Comparison of ENCODE assay signal across 24 cellular contexts in genomic region chr1:35893051-35893879, GRCh38. TPM values are rescaled to one million over a fixed set of nuclear protein-coding genes. Genes with fewer than 3 reads are reported as not detected.
DNase-seq lines count a peak whose midpoint lies in the region; ATAC-seq, FAIRE-seq and TF ChIP-seq lines count a peak whose summit lies in the region.
"Had no signal": no experiment of that assay in that cellular context is flagged by ENCODE, and none has a peak within 500 bp of the region (broad histone marks: within the 10 kb centered on the region; RNA-seq: fewer than 3 reads in every experiment).

No MANE protein-coding gene starts in this region.

- H3K27ac ChIP-seq in mesodermal cell (ENCODE audit: low read depth, low read length, severe bottlenecking) (peak overlapping the region; percentile 62), upper lobe of right lung (no peak overlapping the region)
- H3K27ac ChIP-seq: colonic mucosa, esophagus squamous epithelium, prostate gland had no signal

- no peak overlapping the region for H3K4me3 Mint-ChIP-seq in activated T-helper 17 cell treated with anti-CD3 and anti-CD28 coated beads, Interleukin-2, amount 50 U/mL, for 72 hours
- H3K4me3 Mint-ChIP-seq: CD8-positive, alpha-beta T cell; endodermal cell; T-helper 1 cell treated with Interleukin-12 subunit alpha and Interleukin-12 subunit beta and Interleukin-4 antibody, amounts not matched to agents 30 μg/mL and 1 μg/mL, for 36 hours had no signal

- H3K4me3 ChIP-seq in mesodermal cell (ENCODE audit: extremely low read depth, insufficient read depth, low read length, poor library complexity, severe bottlenecking) (no peak overlapping the region), upper lobe of right lung (no peak overlapping the region)
- H3K4me3 ChIP-seq: colonic mucosa, esophagus squamous epithelium, prostate gland, skin epidermis had no signal

- H3K9me3 Mint-ChIP-seq in activated T-helper 17 cell treated with anti-CD3 and anti-CD28 coated beads, Interleukin-2, amount 50 U/mL, for 72 hours: no peaks in the 10 kb centered on the region
- H3K9me3 Mint-ChIP-seq: CD8-positive, alpha-beta T cell; endodermal cell; T-helper 1 cell treated with Interleukin-12 subunit alpha and Interleukin-12 subunit beta and Interleukin-4 antibody, amounts not matched to agents 30 μg/mL and 1 μg/mL, for 36 hours had no signal

- ATAC-seq in activated T-helper 17 cell treated with anti-CD3 and anti-CD28 coated beads, Interleukin-2, amount 50 U/mL, for 72 hours (replicated peaks): no peak
- ATAC-seq in upper lobe of right lung: peak; percentile 9
- no peak for ATAC-seq in GM19463 (IDR thresholded peaks at IDR 0.05; ENCODE audit: unreplicated experiment)
- ATAC-seq: CD8-positive, alpha-beta T cell; HCT116 had no signal

- FAIRE-seq in HTR-8/SVneo (lab: Jason Lieb, UNC): peak; percentile 44
- FAIRE-seq: frontal cortex had no signal

- H3K4me1 Mint-ChIP-seq in activated T-helper 17 cell treated with anti-CD3 and anti-CD28 coated beads, Interleukin-2, amount 50 U/mL, for 72 hours: no peaks in the 10 kb centered on the region
- H3K4me1 Mint-ChIP-seq: endodermal cell had no signal

- DNase-seq in HTR-8/SVneo (ENCODE audit: insufficient read length, low spot score) (no peak), upper lobe of right lung (no peak), amygdala (lab: John Stamatoyannopoulos, UW) (no peak), NCI-H2196 (lab: John Stamatoyannopoulos, UW; ENCODE audit: unreplicated experiment) (no peak)
- DNase-seq: activated naive CD4-positive, alpha-beta T cell treated with Interleukin-2 at 50 U/mL for 16 hours; activated T-cell treated with anti-CD3 and anti-CD28 coated beads, Interleukin-2, amount 50 U/mL, for 48 hours; amniotic stem cell; CD8-positive, alpha-beta T cell; colonic mucosa; DMS 273 treated with DMSO at 0.1 percent for 48 hours; endodermal cell; KG1; NCI-H2171 treated with DMSO at 0.1 percent for 48 hours; NCI-H69; stimulated activated naive CD4-positive, alpha-beta T cell had no signal

- H3K9me3 ChIP-seq in mesodermal cell (ENCODE audit: control insufficient read depth, low read length): no peaks in the 10 kb centered on the region
- no peaks in the 10 kb centered on the region for H3K9me3 ChIP-seq in upper lobe of right lung
- H3K9me3 ChIP-seq: colonic mucosa, esophagus squamous epithelium, prostate gland had no signal

- H3K27me3 Mint-ChIP-seq in activated T-helper 17 cell treated with anti-CD3 and anti-CD28 coated beads, Interleukin-2, amount 50 U/mL, for 72 hours: no peaks in the 10 kb centered on the region

- intact Hi-C loops in upper lobe of right lung (cut with DNase I): no loop called here

- no peaks in the 10 kb centered on the region for H3K27me3 ChIP-seq in upper lobe of right lung
- H3K27me3 ChIP-seq: colonic mucosa, esophagus squamous epithelium had no signal

- H3K4me1 ChIP-seq in mesodermal cell (ENCODE audit: control insufficient read depth, insufficient read depth, low read length, poor library complexity, severe bottlenecking): peaks cover 4% of the 10 kb centered on the region
- H3K4me1 ChIP-seq in upper lobe of right lung: peaks cover 3% of the 10 kb centered on the region
- H3K4me1 ChIP-seq: colonic mucosa, esophagus squamous epithelium, prostate gland had no signal

- 94 to 97% methylated on average over 10 to 14 of the region's 14 CpGs for WGBS in mesodermal cell (ENCODE audit: insufficient coverage in 2 of 2), 2 experiments

- H3K36me3 ChIP-seq in mesodermal cell (ENCODE audit: control insufficient read depth, insufficient read depth, low read length): peaks cover 87% of the 10 kb centered on the region
- H3K36me3 ChIP-seq in upper lobe of right lung: peaks cover 93% of the 10 kb centered on the region
- H3K36me3 ChIP-seq: colonic mucosa, prostate gland had no signal

- peak overlapping the region; percentile 15 for H3K27ac Mint-ChIP-seq in activated T-helper 17 cell treated with anti-CD3 and anti-CD28 coated beads, Interleukin-2, amount 50 U/mL, for 72 hours
- H3K27ac Mint-ChIP-seq: CD8-positive, alpha-beta T cell; endodermal cell; T-helper 1 cell treated with Interleukin-12 subunit alpha and Interleukin-12 subunit beta and Interleukin-4 antibody, amounts not matched to agents 30 μg/mL and 1 μg/mL, for 36 hours had no signal

- peaks cover 97% of the 10 kb centered on the region for H3K36me3 Mint-ChIP-seq in activated T-helper 17 cell treated with anti-CD3 and anti-CD28 coated beads, Interleukin-2, amount 50 U/mL, for 72 hours (ENCODE audit: low read depth)

- no peak for TF ChIP-seq CTCF in upper lobe of right lung (IDR thresholded peaks at IDR 0.05)

RNA-seq across cellular contexts. Expression of gene AGO1, which starts 10.3 kb away (rescaled TPM):
- 10 to 100 TPM; 29.5 to 34.9 TPM for total RNA-seq in activated T-helper 17 cell treated with anti-CD3 and anti-CD28 coated beads, Interleukin-2, amount 50 U/mL, for 72 hours
- 17.4 TPM for polyA plus RNA-seq in mesodermal cell (2013, experiment 1 of 2)
- 15.5 TPM for polyA plus RNA-seq in mesodermal cell (2013, experiment 2 of 2)
- total RNA-seq in upper lobe of right lung: 27.7 TPM

RNA-seq across cellular contexts. Expression of gene AGO3, which starts 37.6 kb away (rescaled TPM):
- total RNA-seq in activated T-helper 17 cell treated with anti-CD3 and anti-CD28 coated beads, Interleukin-2, amount 50 U/mL, for 72 hours: 10 to 100 TPM; 32.1 to 36.8 TPM
- 14.2 TPM for polyA plus RNA-seq in mesodermal cell (2013, experiment 1 of 2)
- polyA plus RNA-seq in mesodermal cell (2013, experiment 2 of 2): 8.5 TPM
- 34.1 TPM for total RNA-seq in upper lobe of right lung
